In genomic region chr5:110105692-110106091, GRCh38 we compare ENCODE assay signal across 15 cellular contexts.
DNase-seq lines count a peak whose midpoint lies in the region; ATAC-seq, FAIRE-seq and TF ChIP-seq lines count a peak whose summit lies in the region.
"Had no signal": no experiment of that assay in that cellular context is flagged by ENCODE, and none has a peak within 500 bp of the region (broad histone marks: within the 10 kb centered on the region; RNA-seq: fewer than 3 reads in every experiment).

No MANE protein-coding gene starts in this region.

- DNase-seq in EL = peak; percentile 6
- peak; percentile 1 for DNase-seq in NCI-H1092 (lab: John Stamatoyannopoulos, UW)
- peak; percentile 83 for DNase-seq in fibroblast of gingiva (ENCODE audit: low read depth)
- peak in 3 of 6 donors; percentile 18 to 48 (median 20) for DNase-seq in pancreas
- DNase-seq in NCI-H1436 treated with DMSO at 0.1 percent for 48 hours (lab: John Stamatoyannopoulos, UW) = no peak
- no peak for DNase-seq in omental fat pad (ENCODE audit: low spot score)
- no peak for DNase-seq in activated T-cell treated with anti-CD3 and anti-CD28 coated beads, Interleukin-2, amount 50 U/mL, for 1 hour
- DNase-seq: activated CD4-positive, alpha-beta memory T cell treated with anti-CD3 and anti-CD28 coated beads, Interleukin-2, amount 10 ng/mL, durations not matched to agents 7 days and 5 days; activated naive CD8-positive, alpha-beta T cell treated with anti-CD3 and anti-CD28 coated beads for 36 hours; effector memory CD8-positive, alpha-beta T cell; naive B cell; NCI-H526 treated with DMSO at 0.1 percent for 48 hours; stimulated activated CD4-positive, alpha-beta T cell treated with anti-CD3 and anti-CD28 coated beads, Interleukin-15, amount 100 ng/mL, for 24 hours had no signal

- no peaks in the 10 kb centered on the region for H3K36me3 ChIP-seq in pancreas

- peaks cover 0 to 9% (median 0%) of the 10 kb centered on the region in 3 donors for H3K4me1 ChIP-seq in pancreas

- TF ChIP-seq CTCF in pancreas (IDR thresholded peaks at IDR 0.05) (no peak), omental fat pad (IDR thresholded peaks at IDR 0.05) (no peak)

- H3K9me3 ChIP-seq in pancreas = no peaks in the 10 kb centered on the region

- intact Hi-C loops in pancreas (cut with DNase I) = no loop called here

- peak; percentile 81 to 89 (median 84) for ATAC-seq in pancreas
- no peak for ATAC-seq in HG03571 (IDR thresholded peaks at IDR 0.05; ENCODE audit: unreplicated experiment)
- no peak for ATAC-seq in omental fat pad (ENCODE audit: low FRiP score)
- ATAC-seq: effector memory CD8-positive, alpha-beta T cell had no signal

- H3K27ac ChIP-seq in pancreas = no peak overlapping the region

- no peak overlapping the region for H3K4me3 ChIP-seq in pancreas

- H3K27me3 ChIP-seq in pancreas = no peaks in the 10 kb centered on the region

- no peak for FAIRE-seq in pancreas (lab: Jason Lieb, UNC)
- FAIRE-seq: D721Med had no signal

- WGBS in pancreas, 2 donors = 7 to 14% methylated on average over 2 of the region's 2 CpGs

Comparison
In these comparisons a context has a peak if more than half of its experiments do, and no peak if none do; other contexts are left out.
1. DNase-seq: peak in EL (single experiment), NCI-H1092 (single experiment) and fibroblast of gingiva (single experiment); none in NCI-H1436 treated with DMSO at 0.1 percent for 48 hours (single experiment), omental fat pad (single experiment) and activated T-cell treated with anti-CD3 and anti-CD28 coated beads, Interleukin-2, amount 50 U/mL, for 1 hour (single experiment).
2. ATAC-seq: peak in pancreas (4 of 4); none in HG03571 (single experiment) and omental fat pad (single experiment).